In genomic region chr7:110591341-110591740, GRCh38 we compare ENCODE assay signal across 2 cellular contexts.
TF ChIP-seq lines count a peak whose summit lies in the region.

No MANE protein-coding gene starts in this region.

TF ChIP-seq in IMR-90, 13 proteins besides CTCF, POLR2A, EP300 and RAD21:
- TF ChIP-seq MAZ (IDR thresholded peaks at IDR 0.05; ENCODE audit: borderline replicate concordance, low read depth, low read length): no peak
- TF ChIP-seq RCOR1 (IDR thresholded peaks at IDR 0.05; ENCODE audit: insufficient replicate concordance, low read length): no peak
- TF ChIP-seq RFX5 (IDR thresholded peaks at IDR 0.05; ENCODE audit: low read depth, low read length): no peak
- TF ChIP-seq MAFK (IDR thresholded peaks at IDR 0.05; ENCODE audit: low read depth, low read length): no peak
TF ChIP-seq in IMR-90: peak in this region for 0.

TF ChIP-seq in H1, 55 proteins besides CTCF, POLR2A, EP300 and RAD21:
- TF ChIP-seq SUZ12 (IDR thresholded peaks at IDR 0.05; ENCODE audit: low read length): no peak
- TF ChIP-seq NANOG (IDR thresholded peaks at IDR 0.05; ENCODE audit: insufficient read depth, low read depth, low read length, poor library complexity, severe bottlenecking): no peak
- no peak for TF ChIP-seq POLR2AphosphoS5 (IDR thresholded peaks at IDR 0.05; ENCODE audit: low read depth, low read length)
- no peak for TF ChIP-seq SP4 (IDR thresholded peaks at IDR 0.05; ENCODE audit: low read length)
- no peak for TF ChIP-seq CTBP2 (IDR thresholded peaks at IDR 0.05; ENCODE audit: borderline replicate concordance, insufficient read depth, insufficient read length, low read length)
- no peak for TF ChIP-seq POU5F1 (IDR thresholded peaks at IDR 0.05; ENCODE audit: low read depth, low read length)
- no peak for TF ChIP-seq CHD1 (IDR thresholded peaks at IDR 0.05; ENCODE audit: low read depth, low read length)
- no peak for TF ChIP-seq PHF8 (conservative IDR thresholded peaks at IDR 0.05; ENCODE audit: low read depth, low read length)
- no peak for TF ChIP-seq NRF1 (IDR thresholded peaks at IDR 0.05; ENCODE audit: low read depth, low read length)
- TF ChIP-seq FOSL1 (IDR thresholded peaks at IDR 0.05; ENCODE audit: insufficient read depth, low read depth, low read length): no peak
- TF ChIP-seq MAX (IDR thresholded peaks at IDR 0.05): no peak
- no peak for TF ChIP-seq TBP (IDR thresholded peaks at IDR 0.05; ENCODE audit: low read depth, low read length)
- TF ChIP-seq MAFK (IDR thresholded peaks at IDR 0.05; ENCODE audit: low read depth, low read length): no peak
- TF ChIP-seq SAP30 (IDR thresholded peaks at IDR 0.05; ENCODE audit: insufficient read depth, insufficient replicate concordance, low read length): no peak
- TF ChIP-seq USF2 (IDR thresholded peaks at IDR 0.05; ENCODE audit: low read length): no peak
- TF ChIP-seq HDAC2 (IDR thresholded peaks at IDR 0.05; ENCODE audit: borderline replicate concordance in 1 of 2, low read depth in 2 of 2, low read length in 2 of 2): no peak
- TF ChIP-seq RXRA (IDR thresholded peaks at IDR 0.05; ENCODE audit: insufficient read depth, low read depth, low read length): no peak
- no peak for TF ChIP-seq SRF (IDR thresholded peaks at IDR 0.05; ENCODE audit: low read depth, low read length)
